Comparison of ENCODE assay signal across 8 cellular contexts in genomic region chr16:70267516-70267915, GRCh38. TPM values are rescaled to one million over a fixed set of nuclear protein-coding genes. Genes with fewer than 3 reads are reported as not detected.
A peak's percentile ranks its signal among the peaks of the same experiment; 100 is the strongest.
DNase-seq lines count a peak whose midpoint lies in the region; ATAC-seq and TF ChIP-seq lines count a peak whose summit lies in the region.

No MANE protein-coding gene starts in this region.

- intact Hi-C loops in body of pancreas (cut with DNase I), result no loop called here
- intact Hi-C loops in right lobe of liver (cut with DNase I), result loop anchor here in 1 of 2 donors (10.0 kb wide), 1 partner anchor 113 kb away; no protein-coding TSS in a partner anchor

- TF ChIP-seq CTCF in body of pancreas (IDR thresholded peaks at IDR 0.05) (peak in 5 of 7 experiments; percentile 32 to 52 (median 40)), right lobe of liver (IDR thresholded peaks at IDR 0.05) (peak; percentile 41 to 61 (median 58))

- H3K4me3 ChIP-seq in body of pancreas (no peak overlapping the region), right lobe of liver (no peak overlapping the region)

- no peak for TF ChIP-seq POLR2A in body of pancreas (IDR thresholded peaks at IDR 0.05)
- no peak for TF ChIP-seq POLR2A in right lobe of liver (IDR thresholded peaks at IDR 0.05)

- WGBS in body of pancreas, 2 donors, result 53 to 57% methylated on average over 5 to 6 of the region's 6 CpGs
- 59% methylated on average over 6 of the region's 6 CpGs for WGBS in right lobe of liver (ENCODE audit: insufficient coverage, low coverage, low lambda C conversion rate, missing lambda C conversion rate)

- no peak for ATAC-seq in body of pancreas
- peak; percentile 56 to 74 (median 62) for ATAC-seq in right lobe of liver
- no peak for ATAC-seq in HG03469 (IDR thresholded peaks at IDR 0.05; ENCODE audit: unreplicated experiment)
- ATAC-seq in GM21723 (IDR thresholded peaks at IDR 0.05; ENCODE audit: unreplicated experiment), result no peak

- DNase-seq in stimulated activated CD4-positive, alpha-beta T cell treated with anti-CD3 and anti-CD28 coated beads, Interleukin-4, amount 100 ng/mL, for 24 hours, result peak; percentile 26
- no peak for DNase-seq in stimulated activated CD4-positive, alpha-beta T cell treated with anti-CD3 and anti-CD28 coated beads, Interleukin-4, amount 100 ng/mL, for 4 hours
- peak; percentile 30 for DNase-seq in NCI-H146 (lab: John Stamatoyannopoulos, UW)
- peak in 1 of 4 donors; percentile 28 for DNase-seq in body of pancreas
- DNase-seq in right lobe of liver, result peak in 1 of 3 donors; percentile 26
- no peak for DNase-seq in cortex of kidney (lab: John Stamatoyannopoulos, UW)

- H3K4me1 ChIP-seq in body of pancreas (no peaks in the 10 kb centered on the region), right lobe of liver (no peaks in the 10 kb centered on the region)

- H3K27me3 ChIP-seq in body of pancreas, result no peaks in the 10 kb centered on the region
- no peaks in the 10 kb centered on the region for H3K27me3 ChIP-seq in right lobe of liver

- H3K9me3 ChIP-seq in body of pancreas (no peaks in the 10 kb centered on the region), right lobe of liver (no peaks in the 10 kb centered on the region)

- H3K27ac ChIP-seq in body of pancreas, result no peak overlapping the region
- H3K27ac ChIP-seq in right lobe of liver, result no peak overlapping the region

- H3K36me3 ChIP-seq in body of pancreas (replicated peaks in 1 of 2; ENCODE audit: insufficient read depth in 1 of 2, low read depth in 2 of 2), result peaks cover 38 to 67% of the 10 kb centered on the region in 2 donors
- peaks cover 14 to 99% (median 62%) of the 10 kb centered on the region in 4 donors for H3K36me3 ChIP-seq in right lobe of liver

RNA-seq across cellular contexts. Expression of gene EXOSC6, which starts 15.8 kb away (rescaled TPM):
- total RNA-seq in body of pancreas (10 to 100 TPM; 19.2 to 21.8 TPM), right lobe of liver (10 to 100 TPM in 3 of 6 experiments, 1 to 10 TPM in 3; 6.1 to 13.1 (median 10.2) TPM)

RNA-seq across cellular contexts. Expression of gene AARS1, which starts 21.8 kb away (rescaled TPM):
- total RNA-seq in body of pancreas (10 to 100 TPM; 49.3 to 72.8 TPM), right lobe of liver (10 to 100 TPM; 74.2 to 91.8 (median 80.7) TPM)

RNA-seq across cellular contexts. Expression of gene DDX19B, which starts 31.5 kb away (rescaled TPM):
- 10 to 100 TPM; 31.4 to 37.9 TPM for total RNA-seq in body of pancreas
- 10 to 100 TPM; 15.2 to 32.3 (median 20.0) TPM for total RNA-seq in right lobe of liver

Comparison
In these comparisons a context has a peak if more than half of its experiments do, and no peak if none do; other contexts are left out.
1. DNase-seq: peak in stimulated activated CD4-positive, alpha-beta T cell treated with anti-CD3 and anti-CD28 coated beads, Interleukin-4, amount 100 ng/mL, for 24 hours (single experiment) and NCI-H146 (single experiment); none in stimulated activated CD4-positive, alpha-beta T cell treated with anti-CD3 and anti-CD28 coated beads, Interleukin-4, amount 100 ng/mL, for 4 hours (0 of 2) and cortex of kidney (single experiment).
2. ATAC-seq: peak in right lobe of liver (4 of 4); none in body of pancreas (single experiment), HG03469 (single experiment) and GM21723 (single experiment).